1 cellular context compared by ENCODE assay signal in genomic region chr19:397321-397720, GRCh38.
TF ChIP-seq lines count a peak whose summit lies in the region.

No MANE protein-coding gene starts in this region.

TF ChIP-seq in HepG2, 621 proteins besides CTCF, POLR2A, EP300 and RAD21 (continued from another document):
- no peak for TF ChIP-seq ZBED4 (CRISPR knock-in tag; IDR thresholded peaks at IDR 0.05; ENCODE audit: borderline replicate concordance)
- TF ChIP-seq PHF8 (CRISPR knock-in tag; IDR thresholded peaks at IDR 0.05), result no peak
- TF ChIP-seq, protein P1, sequence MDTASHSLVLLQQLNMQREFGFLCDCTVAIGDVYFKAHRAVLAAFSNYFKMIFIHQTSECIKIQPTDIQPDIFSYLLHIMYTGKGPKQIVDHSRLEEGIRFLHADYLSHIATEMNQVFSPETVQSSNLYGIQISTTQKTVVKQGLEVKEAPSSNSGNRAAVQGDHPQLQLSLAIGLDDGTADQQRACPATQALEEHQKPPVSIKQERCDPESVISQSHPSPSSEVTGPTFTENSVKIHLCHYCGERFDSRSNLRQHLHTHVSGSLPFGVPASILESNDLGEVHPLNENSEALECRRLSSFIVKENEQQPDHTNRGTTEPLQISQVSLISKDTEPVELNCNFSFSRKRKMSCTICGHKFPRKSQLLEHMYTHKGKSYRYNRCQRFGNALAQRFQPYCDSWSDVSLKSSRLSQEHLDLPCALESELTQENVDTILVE (CRISPR knock-in tag; IDR thresholded peaks at IDR 0.05), result no peak
- TF ChIP-seq HCFC1 (IDR thresholded peaks at IDR 0.05; ENCODE audit: low read depth, low read length), result no peak
- no peak for TF ChIP-seq ZNF512 (CRISPR knock-in tag; IDR thresholded peaks at IDR 0.05)
- no peak for TF ChIP-seq DNMT3B (CRISPR knock-in tag; conservative IDR thresholded peaks at IDR 0.05)
- TF ChIP-seq ELF3 (CRISPR knock-in tag; IDR thresholded peaks at IDR 0.05), result no peak
- TF ChIP-seq ZNF207 (IDR thresholded peaks at IDR 0.05; ENCODE audit: borderline replicate concordance), result no peak
- no peak for TF ChIP-seq ZNF549 (CRISPR knock-in tag; IDR thresholded peaks at IDR 0.05)
- no peak for TF ChIP-seq IKZF4 (CRISPR knock-in tag; IDR thresholded peaks at IDR 0.05; ENCODE audit: borderline replicate concordance, low read depth, not compliant biosample characterization)
- TF ChIP-seq ZNF644 (CRISPR knock-in tag; IDR thresholded peaks at IDR 0.05; ENCODE audit: low read depth), result no peak
- TF ChIP-seq IRF1 (CRISPR knock-in tag; IDR thresholded peaks at IDR 0.05; ENCODE audit: low read depth), result no peak
- no peak for TF ChIP-seq RERE (CRISPR knock-in tag; IDR thresholded peaks at IDR 0.05; ENCODE audit: low read depth)
- TF ChIP-seq RELA (CRISPR knock-in tag; IDR thresholded peaks at IDR 0.05), result no peak
